In genomic region chr6:153947817-153948447, GRCh38 we compare ENCODE assay signal across 9 cellular contexts.
DNase-seq lines count a peak whose midpoint lies in the region; ATAC-seq, FAIRE-seq and TF ChIP-seq lines count a peak whose summit lies in the region.
"Had no signal": no experiment of that assay in that cellular context is flagged by ENCODE, and none has a peak within 500 bp of the region (broad histone marks: within the 10 kb centered on the region; RNA-seq: fewer than 3 reads in every experiment).

No MANE protein-coding gene starts in this region.

- H3K36me3 ChIP-seq in K562 (ENCODE audit: control insufficient read depth, insufficient read depth, low read length) (no peaks in the 10 kb centered on the region), right lobe of liver (no peaks in the 10 kb centered on the region)
- no peaks in the 10 kb centered on the region for H3K36me3 ChIP-seq in effector memory CD4-positive, alpha-beta T cell (ENCODE audit: control insufficient read depth, insufficient read depth, low read length)

- TF ChIP-seq RAD21 in K562 (CRISPR knock-in tag; conservative IDR thresholded peaks at IDR 0.05 in 1 of 2, IDR thresholded peaks at IDR 0.05 in 1 of 2), result peak in 1 of 2 experiments; percentile 42; a peak in 1 of 4 replicates

- ATAC-seq in GM19023 (IDR thresholded peaks at IDR 0.05; ENCODE audit: unreplicated experiment) (peak; percentile 52), K562 (no peak), right lobe of liver (peak in 2 of 4 donors; percentile 27 to 46)

- H3K27ac ChIP-seq in K562 (ENCODE audit: extremely low read depth, low read depth, low read length), result no peak overlapping the region
- no peak overlapping the region for H3K27ac ChIP-seq in right lobe of liver
- no peak overlapping the region for H3K27ac ChIP-seq in effector memory CD4-positive, alpha-beta T cell (ENCODE audit: insufficient read depth, low read length, poor library complexity, severe bottlenecking)

- TF ChIP-seq EP300 in K562 (IDR thresholded peaks at IDR 0.05; ENCODE audit: low read length), result no peak

- H3K9ac ChIP-seq in K562 (ENCODE audit: insufficient read depth in 1 of 2, low read depth in 2 of 2, low read length in 2 of 2), result no peak overlapping the region

- intact Hi-C loops in K562 (cut with micrococcal nuclease) (no loop called here), right lobe of liver (cut with DNase I) (no loop called here)

- BruUV-seq in K562 (replicated peaks; lab: Mats Ljungman, UMichigan), result no TSS peak

- peak; percentile 2 for DNase-seq in DMS114 treated with DMSO at 0.1 percent for 48 hours (lab: John Stamatoyannopoulos, UW; ENCODE audit: unreplicated experiment)
- peak; percentile 17 to 42 for DNase-seq in Kasumi-1 (lab: John Stamatoyannopoulos, UW)
- peak; percentile 7 to 21 (median 16) for DNase-seq in K562 (ENCODE audit: extremely low read depth in 1 of 4, low spot score in 3 of 4)
- DNase-seq in right lobe of liver, result no peak
- no peak for DNase-seq in NCI-H1048 (lab: John Stamatoyannopoulos, UW)
- no peak for DNase-seq in central memory CD4-positive, alpha-beta T cell
- no peak for DNase-seq in effector memory CD4-positive, alpha-beta T cell

- TF ChIP-seq CTCF in K562 (IDR thresholded peaks at IDR 0.05 in 2 of 3, conservative IDR thresholded peaks at IDR 0.05 in 1 of 3; ENCODE audit: insufficient read depth in 2 of 3, low read depth in 1 of 3, low read length in 3 of 3), result peak; percentile 44 to 70 (median 56); a peak in 5 of 6 replicates
- peak; percentile 34 to 66 (median 58) for TF ChIP-seq CTCF in right lobe of liver (IDR thresholded peaks at IDR 0.05)

- H3K4me1 ChIP-seq in K562 (replicated peaks in 1 of 2; ENCODE audit: control insufficient read depth in 2 of 2, insufficient read depth in 2 of 2, low read length in 2 of 2) (no peaks in the 10 kb centered on the region), right lobe of liver (no peaks in the 10 kb centered on the region)
- H3K4me1 ChIP-seq in effector memory CD4-positive, alpha-beta T cell (ENCODE audit: control insufficient read depth, insufficient read depth, low read length, poor library complexity, severe bottlenecking), result no peaks in the 10 kb centered on the region

- no peak overlapping the region for H3K4me2 ChIP-seq in K562 (ENCODE audit: insufficient read depth, low read length)

- H4K20me1 ChIP-seq in K562 (replicated peaks; ENCODE audit: control insufficient read depth, insufficient read depth, low read length), result no peaks in the 10 kb centered on the region

- H2AFZ ChIP-seq in K562 (ENCODE audit: low read depth, low read length), result no peak overlapping the region

- H3K9me1 ChIP-seq in K562 (ENCODE audit: control insufficient read depth, insufficient read depth, low read length), result no peaks in the 10 kb centered on the region

- H3K9me3 ChIP-seq in K562 (replicated peaks; ENCODE audit: control insufficient read depth, insufficient read depth, low read depth, low read length) (no peaks in the 10 kb centered on the region), right lobe of liver (peaks cover 0 to 3% (median 0%) of the 10 kb centered on the region in 4 donors)
- no peaks in the 10 kb centered on the region for H3K9me3 ChIP-seq in effector memory CD4-positive, alpha-beta T cell (ENCODE audit: control insufficient read depth, low read length)

- CTCF ChIA-PET in K562 (lab: Yijun Ruan, JAX; ENCODE audit: low intra/inter-chr PET ratio), result no interaction called here

- in situ Hi-C loops in K562 (cut with MboI), result no loop called here

- FAIRE-seq in K562 (lab: Jason Lieb, UNC), result no peak
- FAIRE-seq: TTC549 had no signal

- 5% methylated on average over 5 of the region's 5 CpGs for WGBS in K562 (ENCODE audit: insufficient coverage, low coverage, missing lambda C conversion rate)
- WGBS in right lobe of liver (ENCODE audit: insufficient coverage, low coverage, low lambda C conversion rate, missing lambda C conversion rate), result 8% methylated on average over 5 of the region's 5 CpGs

- no peak overlapping the region for H3K4me3 ChIP-seq in K562
- no peak overlapping the region for H3K4me3 ChIP-seq in right lobe of liver
- no peak overlapping the region for H3K4me3 ChIP-seq in effector memory CD4-positive, alpha-beta T cell (ENCODE audit: insufficient read depth, low read depth, low read length, poor library complexity, severe bottlenecking)

- H3K27me3 ChIP-seq in K562 (ENCODE audit: control insufficient read depth in 2 of 2, insufficient read depth in 2 of 2, low read length in 2 of 2) (no peaks in the 10 kb centered on the region), right lobe of liver (no peaks in the 10 kb centered on the region)
- H3K27me3 ChIP-seq in effector memory CD4-positive, alpha-beta T cell (replicated peaks; ENCODE audit: control insufficient read depth, insufficient read depth, low read length, poor library complexity, severe bottlenecking), result no peaks in the 10 kb centered on the region

- POLR2A ChIA-PET in K562 (lab: Yijun Ruan, JAX), result interaction anchor here (0.7 kb wide), 1 partner anchor 17 kb away, joined by 3 read pairs; no protein-coding TSS in a partner anchor

- H3K79me2 ChIP-seq in K562 (ENCODE audit: control insufficient read depth, insufficient read depth, low read length), result no peaks in the 10 kb centered on the region

- TF ChIP-seq POLR2A in K562 (conservative IDR thresholded peaks at IDR 0.05), result no peak
- TF ChIP-seq POLR2A in right lobe of liver (IDR thresholded peaks at IDR 0.05), result no peak

TF ChIP-seq in K562, 482 proteins besides CTCF, POLR2A, EP300 and RAD21:
- TF ChIP-seq RBM14 (IDR thresholded peaks at IDR 0.05; ENCODE audit: borderline replicate concordance, insufficient read depth, low read depth, low read length), result no peak
- TF ChIP-seq ZBTB9 (CRISPR knock-in tag; IDR thresholded peaks at IDR 0.05), result no peak
- no peak for TF ChIP-seq POLR2B (IDR thresholded peaks at IDR 0.05; ENCODE audit: low read depth, partially characterized antibody)
TF ChIP-seq in K562: peak in this region for 0.

Comparison
In these comparisons a context has a peak if more than half of its experiments do, and no peak if none do; other contexts are left out.
1. DNase-seq: peak in DMS114 treated with DMSO at 0.1 percent for 48 hours (single experiment), Kasumi-1 (2 of 2) and K562 (4 of 4); none in right lobe of liver (0 of 3), NCI-H1048 (single experiment), central memory CD4-positive, alpha-beta T cell (single experiment) and effector memory CD4-positive, alpha-beta T cell (0 of 3).